ENCODE assay signal across 15 cellular contexts in the genomic region with DNA sequence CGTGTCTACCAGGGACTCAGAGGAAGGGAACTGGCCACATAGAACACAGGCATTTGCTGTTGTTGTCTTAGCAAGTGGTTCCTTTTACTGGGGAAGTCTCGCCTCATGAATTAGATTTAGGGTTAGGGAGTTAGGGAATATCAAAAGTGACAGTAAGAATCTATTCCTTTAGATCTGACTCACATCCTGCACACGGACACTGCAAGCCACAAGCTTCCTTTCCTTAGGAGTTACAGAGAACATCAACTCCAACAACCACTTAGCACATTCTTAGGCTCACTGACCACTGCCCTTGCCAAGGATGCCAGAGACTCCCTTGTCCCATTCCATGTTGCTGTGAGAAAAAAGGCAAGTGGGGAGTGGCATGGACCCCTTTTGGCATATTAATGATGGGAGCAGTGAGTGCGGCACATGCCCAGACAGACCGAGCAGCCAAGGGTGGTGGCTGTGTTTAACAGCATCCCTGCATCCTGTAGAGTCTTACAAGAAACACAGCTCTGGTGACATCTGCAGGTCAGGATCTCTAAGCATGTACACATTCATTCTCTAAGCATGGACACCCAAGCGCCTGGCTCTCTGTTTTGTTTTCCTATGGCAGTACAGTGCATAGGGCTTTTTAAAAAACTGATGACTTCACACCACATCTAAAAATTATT.
DNase-seq lines count a peak whose midpoint lies in the region; ATAC-seq, FAIRE-seq and TF ChIP-seq lines count a peak whose summit lies in the region.
"Had no signal": no experiment of that assay in that cellular context is flagged by ENCODE, and none has a peak within 500 bp of the region (broad histone marks: within the 10 kb centered on the region; RNA-seq: fewer than 3 reads in every experiment).

No MANE protein-coding gene starts in this region.

- H3K4me3 ChIP-seq in astrocyte (ENCODE audit: insufficient read depth, low read depth, low read length), result no peak overlapping the region
- H3K4me3 ChIP-seq in kidney (ENCODE audit: low read length in 2 of 2), result no peak overlapping the region
- H3K4me3 ChIP-seq: sigmoid colon had no signal

- H3K27ac ChIP-seq in astrocyte (ENCODE audit: low read depth, low read length) (no peak overlapping the region), kidney (ENCODE audit: low read depth in 2 of 2, low read length in 2 of 2) (no peak overlapping the region)
- H3K27ac ChIP-seq: sigmoid colon had no signal

- H3K36me3 Mint-ChIP-seq in astrocyte (ENCODE audit: low read depth, unreplicated experiment), result no peaks in the 10 kb centered on the region
- H3K36me3 Mint-ChIP-seq: immature natural killer cell; stimulated activated naive B cell treated with anti-CD40 and anti-IgM and Interleukin-4, amounts not matched to agents 10 μg/mL and 1 μg/mL and 100 μg/mL, for 72 hours had no signal

- no peak overlapping the region for H3K4me2 ChIP-seq in astrocyte (ENCODE audit: low read length)

- peaks cover 12% of the 10 kb centered on the region for H3K4me1 Mint-ChIP-seq in astrocyte (ENCODE audit: low read depth, unreplicated experiment)
- H3K4me1 Mint-ChIP-seq: central memory CD8-positive, alpha-beta T cell; immature natural killer cell; stimulated activated naive B cell treated with anti-CD40 and anti-IgM and Interleukin-4, amounts not matched to agents 10 μg/mL and 1 μg/mL and 100 μg/mL, for 72 hours had no signal

- H3K27ac Mint-ChIP-seq in astrocyte (ENCODE audit: unreplicated experiment), result no peak overlapping the region
- H3K27ac Mint-ChIP-seq: activated CD8-positive, alpha-beta T cell treated with anti-CD3 and anti-CD28 coated beads, Interleukin-2, amount 10 ng/mL, durations not matched to agents 7 days and 5 days; CD4-positive, alpha-beta T cell; immature natural killer cell; stimulated activated naive B cell treated with anti-CD40 and anti-IgM and Interleukin-4, amounts not matched to agents 10 μg/mL and 1 μg/mL and 100 μg/mL, for 72 hours had no signal

- H3K27me3 Mint-ChIP-seq in astrocyte (ENCODE audit: low read depth, unreplicated experiment), result peaks cover 5% of the 10 kb centered on the region
- H3K27me3 Mint-ChIP-seq: CD4-positive, alpha-beta T cell; central memory CD8-positive, alpha-beta T cell; stimulated activated naive B cell treated with anti-CD40 and anti-IgM and Interleukin-4, amounts not matched to agents 10 μg/mL and 1 μg/mL and 100 μg/mL, for 72 hours had no signal

- H3K9ac ChIP-seq in astrocyte (ENCODE audit: low read length) (no peak overlapping the region), kidney (ENCODE audit: low read length in 2 of 2) (no peak overlapping the region)

- no peak overlapping the region for H3K4me3 Mint-ChIP-seq in astrocyte (ENCODE audit: unreplicated experiment)
- H3K4me3 Mint-ChIP-seq: activated CD8-positive, alpha-beta T cell treated with anti-CD3 and anti-CD28 coated beads, Interleukin-2, amount 10 ng/mL, durations not matched to agents 7 days and 5 days; CD4-positive, alpha-beta T cell; central memory CD8-positive, alpha-beta T cell; immature natural killer cell; stimulated activated naive B cell treated with anti-CD40 and anti-IgM and Interleukin-4, amounts not matched to agents 10 μg/mL and 1 μg/mL and 100 μg/mL, for 72 hours had no signal

- DNase-seq in Right ventricle myocardium inferior (ENCODE audit: missing footprints) (no peak), cardiac septum (ENCODE audit: low spot score) (no peak), astrocyte (ENCODE audit: low read depth) (no peak), kidney (no peak), NCI-H82 treated with DMSO at 0.1 percent for 48 hours (lab: John Stamatoyannopoulos, UW; ENCODE audit: unreplicated experiment) (no peak), NCI-H146 (lab: John Stamatoyannopoulos, UW) (no peak)
- no peak for DNase-seq in stimulated activated CD4-positive, alpha-beta T cell treated with anti-CD3 and anti-CD28 coated beads, Interleukin-4, amount 100 ng/mL, for 4 hours
- DNase-seq: activated CD8-positive, alpha-beta T cell treated with anti-CD3 and anti-CD28 coated beads, Interleukin-2, amount 10 ng/mL, durations not matched to agents 7 days and 5 days; CD4-positive, alpha-beta T cell; immature natural killer cell; sigmoid colon; stimulated activated naive B cell treated with anti-CD40 and anti-IgM and Interleukin-4, amounts not matched to agents 10 μg/mL and 1 μg/mL and 100 μg/mL, for 72 hours had no signal

- ATAC-seq in Right ventricle myocardium inferior (peak; percentile 73), HG03520 (IDR thresholded peaks at IDR 0.05; ENCODE audit: unreplicated experiment) (no peak)
- ATAC-seq: activated CD8-positive, alpha-beta T cell treated with anti-CD3 and anti-CD28 coated beads, Interleukin-2, amount 10 ng/mL, durations not matched to agents 7 days and 5 days had no signal

- no peaks in the 10 kb centered on the region for H3K27me3 ChIP-seq in astrocyte (ENCODE audit: insufficient read depth, low read length)
- H3K27me3 ChIP-seq: sigmoid colon had no signal

- FAIRE-seq in astrocyte (lab: Jason Lieb, UNC), result no peak
- FAIRE-seq in kidney (lab: Jason Lieb, UNC), result no peak
- FAIRE-seq: RCC 7860 had no signal

- H3K9me3 ChIP-seq in astrocyte (ENCODE audit: insufficient read depth, low read depth, low read length) (no peaks in the 10 kb centered on the region), kidney (ENCODE audit: control insufficient read depth in 1 of 2, low read length in 2 of 2) (no peaks in the 10 kb centered on the region)
- H3K9me3 ChIP-seq: sigmoid colon had no signal

- intact Hi-C loops in Right ventricle myocardium inferior (cut with DNase I) (no loop called here), cardiac septum (cut with DNase I) (loop anchor here (5.0 kb wide), 1 partner anchor 872 kb away; no protein-coding TSS in a partner anchor), kidney (cut with DNase I) (no loop called here)

- peaks cover 4% of the 10 kb centered on the region for H3K4me1 ChIP-seq in astrocyte (ENCODE audit: insufficient read depth, low read length)
- no peaks in the 10 kb centered on the region for H3K4me1 ChIP-seq in kidney (ENCODE audit: control insufficient read depth in 1 of 2, insufficient read depth in 1 of 2, low read depth in 1 of 2, low read length in 2 of 2)
- H3K4me1 ChIP-seq: sigmoid colon had no signal

- H3K9me3 Mint-ChIP-seq in astrocyte (ENCODE audit: unreplicated experiment), result peaks cover 2% of the 10 kb centered on the region
- H3K9me3 Mint-ChIP-seq: central memory CD8-positive, alpha-beta T cell had no signal

- peak overlapping the region; percentile 52 for H2AFZ ChIP-seq in astrocyte (ENCODE audit: low read depth, low read length)

- TF ChIP-seq CTCF in astrocyte (IDR thresholded peaks at IDR 0.05; ENCODE audit: insufficient read depth, low read depth, low read length) (no peak), kidney (IDR thresholded peaks at IDR 0.05; ENCODE audit: borderline replicate concordance, extremely low read depth, insufficient read depth) (peak; percentile 7)

- no peaks in the 10 kb centered on the region for H4K20me1 ChIP-seq in astrocyte (ENCODE audit: insufficient read depth, low read length)

- H3K36me3 ChIP-seq in astrocyte (ENCODE audit: insufficient read depth, low read length) (no peaks in the 10 kb centered on the region), kidney (ENCODE audit: control insufficient read depth in 1 of 2, insufficient read depth in 2 of 2, low read length in 2 of 2) (no peaks in the 10 kb centered on the region)
- H3K36me3 ChIP-seq: sigmoid colon had no signal

- no peaks in the 10 kb centered on the region for H3K79me2 ChIP-seq in astrocyte (ENCODE audit: insufficient read depth, low read length)
